16 cellular contexts compared by ENCODE assay signal in genomic region chr22:35212020-35212419, GRCh38. TPM values are rescaled to one million over a fixed set of nuclear protein-coding genes. Genes with fewer than 3 reads are reported as not detected.
A peak's percentile ranks its signal among the peaks of the same experiment; 100 is the strongest.
DNase-seq lines count a peak whose midpoint lies in the region; FAIRE-seq and TF ChIP-seq lines count a peak whose summit lies in the region.
"Had no signal": no experiment of that assay in that cellular context is flagged by ENCODE, and none has a peak within 500 bp of the region (broad histone marks: within the 10 kb centered on the region; RNA-seq: fewer than 3 reads in every experiment).

No MANE protein-coding gene starts in this region.

- no peak overlapping the region for H2BK12ac ChIP-seq in mesenchymal stem cell (ENCODE audit: low read length in 2 of 2)

- no peak overlapping the region for H3K14ac ChIP-seq in mesenchymal stem cell (ENCODE audit: low read length in 2 of 2)

- H3K4me2 ChIP-seq in mesenchymal stem cell (ENCODE audit: low read length, poor library complexity, severe bottlenecking) = no peak overlapping the region

- H3K18ac ChIP-seq in mesenchymal stem cell (ENCODE audit: low read depth in 1 of 2, low read length in 2 of 2) = no peak overlapping the region

- H2AFZ ChIP-seq in mesenchymal stem cell (ENCODE audit: low read depth, low read length) = no peak overlapping the region

- no peaks in the 10 kb centered on the region for H3K79me1 ChIP-seq in mesenchymal stem cell (replicated peaks; ENCODE audit: low read length, poor library complexity, severe bottlenecking)

- H3K4me1 ChIP-seq in mesenchymal stem cell (ENCODE audit: control insufficient read depth, insufficient read depth, low read depth, low read length) = peaks cover 5% of the 10 kb centered on the region
- H3K4me1 ChIP-seq: adrenal gland had no signal

- H3K36me3 ChIP-seq in MG63 = no peaks in the 10 kb centered on the region
- H3K36me3 ChIP-seq in bronchial epithelial cell (ENCODE audit: control insufficient read depth, insufficient read depth, low read length) = no peaks in the 10 kb centered on the region
- no peaks in the 10 kb centered on the region for H3K36me3 ChIP-seq in mesenchymal stem cell (ENCODE audit: control insufficient read depth in 1 of 2, insufficient read depth in 2 of 2, low read depth in 1 of 2, low read length in 2 of 2)
- H3K36me3 ChIP-seq: adrenal gland had no signal

- H3K27ac ChIP-seq in mesenchymal stem cell (ENCODE audit: low read length, poor library complexity, severe bottlenecking) = no peak overlapping the region
- H3K27ac ChIP-seq: adrenal gland had no signal

- TF ChIP-seq CTCF in AG10803 (conservative IDR thresholded peaks at IDR 0.05; ENCODE audit: low read length) = no peak
- TF ChIP-seq CTCF in bronchial epithelial cell (IDR thresholded peaks at IDR 0.05; ENCODE audit: insufficient read depth, low read length, severe bottlenecking) = no peak
- no peak for TF ChIP-seq CTCF in GM13976 (IDR thresholded peaks at IDR 0.05; ENCODE audit: borderline replicate concordance, control extremely low read depth, extremely low read depth, insufficient read depth, missing control alignments)

- H2AK5ac ChIP-seq in mesenchymal stem cell (ENCODE audit: low read length, severe bottlenecking) = no peak overlapping the region

- intact Hi-C loops in posterior vena cava (cut with DNase I) = no loop called here

- no peak overlapping the region for H4K8ac ChIP-seq in mesenchymal stem cell (ENCODE audit: low read length)

- no peak overlapping the region for H3K4me3 ChIP-seq in AG10803 (ENCODE audit: low read length)
- no peak overlapping the region for H3K4me3 ChIP-seq in MG63
- H3K4me3 ChIP-seq in bronchial epithelial cell (ENCODE audit: low read depth, low read length) = no peak overlapping the region
- no peak overlapping the region for H3K4me3 ChIP-seq in mesenchymal stem cell (ENCODE audit: insufficient read depth in 1 of 2, low read depth in 1 of 2, low read length in 2 of 2)
- H3K4me3 ChIP-seq: adrenal gland had no signal

- no peak overlapping the region for H2BK120ac ChIP-seq in mesenchymal stem cell (ENCODE audit: low read depth, low read length)

- no peak overlapping the region for H3K9ac ChIP-seq in mesenchymal stem cell (ENCODE audit: low read length)

- H2BK15ac ChIP-seq in mesenchymal stem cell (ENCODE audit: low read depth, poor library complexity, severe bottlenecking) = no peak overlapping the region

- FAIRE-seq in bronchial epithelial cell (lab: Jason Lieb, UNC) = no peak

- H3K4ac ChIP-seq in mesenchymal stem cell (ENCODE audit: low read depth in 1 of 2, low read length in 2 of 2) = no peak overlapping the region

- H3K27me3 ChIP-seq in MG63 (no peaks in the 10 kb centered on the region), bronchial epithelial cell (ENCODE audit: control insufficient read depth, insufficient read depth, low read length) (no peaks in the 10 kb centered on the region), mesenchymal stem cell (ENCODE audit: control insufficient read depth in 1 of 2, insufficient read depth in 1 of 2, low read length in 2 of 2) (peaks cover 10 to 12% of the 10 kb centered on the region in 2 experiments)

- no peak overlapping the region for H2BK5ac ChIP-seq in mesenchymal stem cell (ENCODE audit: low read depth, low read length, poor library complexity, severe bottlenecking)

- DNase-seq in AG10803 (ENCODE audit: low read depth) (peak; percentile 27), MG63 (peak; percentile 82), bronchial epithelial cell (ENCODE audit: low read depth) (peak; percentile 34), mesenchymal stem cell (peak; percentile 26), GM13976 (ENCODE audit: low spot score) (no peak), NCI-H146 treated with DMSO at 0.1 percent for 48 hours (lab: John Stamatoyannopoulos, UW; ENCODE audit: unreplicated experiment) (no peak), posterior vena cava (ENCODE audit: low spot score) (no peak)
- no peak for DNase-seq in activated naive CD4-positive, alpha-beta T cell (lab: John Stamatoyannopoulos, UW)
- DNase-seq: activated CD4-positive, alpha-beta T cell treated with anti-CD3 and anti-CD28 coated beads, Interleukin-2, amount 50 U/mL, for 1 hour; activated T-cell treated with anti-CD3 and anti-CD28 coated beads, Interleukin-2, amount 50 U/mL, for 4 hours; HFFc6; NCI-H2029 treated with DMSO at 0.1 percent for 48 hours; NCI-H82; occipital lobe; Right ventricle myocardium superior had no signal

- H3K9me3 ChIP-seq in MG63 (no peaks in the 10 kb centered on the region), mesenchymal stem cell (ENCODE audit: control insufficient read depth, low read length) (no peaks in the 10 kb centered on the region)
- H3K9me3 ChIP-seq: adrenal gland had no signal

- no peak overlapping the region for H4K91ac ChIP-seq in mesenchymal stem cell (ENCODE audit: low read length)

- in situ Hi-C loops in GM13976 (cut with MboI; ENCODE audit: low sequenced_read_pairs, unreplicated experiment) = no loop called here

- no peak overlapping the region for H3K23ac ChIP-seq in mesenchymal stem cell (ENCODE audit: low read length in 2 of 2)

- WGBS in mesenchymal stem cell = 53% methylated on average over 2 of the region's 3 CpGs

RNA-seq across cellular contexts. Expression of gene HMGXB4, which starts 45.3 kb away (rescaled TPM):
- 19.8 and 39.3 TPM in 2 replicates for total RNA-seq in MG63 (2014; rRNA removed; shearing (Covaris generic); ENCODE audit: low replicate concordance)
- 11.6 and 12.8 TPM in 2 replicates for total RNA-seq in bronchial epithelial cell
- polyA plus RNA-seq in mesenchymal stem cell (2013, experiment 1 of 2) = 22.0 TPM
- polyA plus RNA-seq in mesenchymal stem cell (2013, experiment 2 of 2) = 22.4 TPM
- total RNA-seq in posterior vena cava = 10 to 100 TPM; 15.1 to 16.1 TPM

Comparison
In these comparisons a context has a peak if more than half of its experiments do, and no peak if none do; other contexts are left out.
1. DNase-seq: peak in AG10803 (single experiment), MG63 (single experiment), bronchial epithelial cell (single experiment) and mesenchymal stem cell (single experiment); none in GM13976 (single experiment), NCI-H146 treated with DMSO at 0.1 percent for 48 hours (single experiment), activated naive CD4-positive, alpha-beta T cell (0 of 4) and posterior vena cava (single experiment).